14 cellular contexts compared by ENCODE assay signal in the genomic region with DNA sequence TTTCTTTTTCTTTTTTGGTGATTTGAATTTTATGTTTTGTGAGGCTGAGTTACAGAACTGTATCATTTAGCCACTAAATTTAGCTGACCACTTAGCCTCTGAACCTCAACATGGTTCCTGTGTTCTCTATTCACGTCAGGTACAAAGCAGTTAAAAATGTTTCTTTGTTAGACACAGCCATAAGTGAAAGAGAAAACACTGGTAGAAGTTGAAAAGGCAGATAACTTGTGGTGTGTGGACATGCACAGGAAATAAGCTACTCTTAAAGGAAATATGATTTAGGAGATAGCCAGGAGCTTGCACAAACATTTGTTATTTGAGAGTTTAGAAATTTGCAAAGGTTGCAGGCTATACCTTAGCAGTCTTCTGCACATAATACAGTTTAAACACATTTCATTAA.
A peak's percentile ranks its signal among the peaks of the same experiment; 100 is the strongest.
DNase-seq lines count a peak whose midpoint lies in the region; ATAC-seq, FAIRE-seq and TF ChIP-seq lines count a peak whose summit lies in the region.
"Had no signal": no experiment of that assay in that cellular context is flagged by ENCODE, and none has a peak within 500 bp of the region (broad histone marks: within the 10 kb centered on the region; RNA-seq: fewer than 3 reads in every experiment).

No MANE protein-coding gene starts in this region.

- no peak for TF ChIP-seq RAD21 in SK-N-SH (IDR thresholded peaks at IDR 0.05; ENCODE audit: low read length)

- DNase-seq in SK-N-SH (no peak), OCI-M1 (lab: John Stamatoyannopoulos, UW) (peak; percentile 34), endothelial cell of umbilical vein (ENCODE audit: low read depth, low spot score) (peak; percentile 29), NCI-H526 treated with DMSO at 0.1 percent for 48 hours (lab: John Stamatoyannopoulos, UW) (no peak), NCI-H1930 (lab: John Stamatoyannopoulos, UW) (no peak), cerebellar cortex (ENCODE audit: low spot score) (no peak)
- DNase-seq: activated effector memory CD4-positive, alpha-beta T cell treated with Interleukin-2 at 50 U/mL for 16 hours; NCI-H1092; NCI-H446; retina had no signal

- intact Hi-C loops in endothelial cell of umbilical vein (cut with micrococcal nuclease), result no loop called here

- H3K36me3 ChIP-seq in SK-N-SH (replicated peaks in 1 of 2; ENCODE audit: control insufficient read depth in 1 of 2, insufficient read depth in 2 of 2, low read length in 1 of 2) (no peaks in the 10 kb centered on the region), endothelial cell of umbilical vein (ENCODE audit: control insufficient read depth in 2 of 2, extremely low read depth in 1 of 2, insufficient read depth in 2 of 2, low read length in 2 of 2) (no peaks in the 10 kb centered on the region)

- H3K9me1 ChIP-seq in endothelial cell of umbilical vein (replicated peaks; ENCODE audit: control insufficient read depth, extremely low read depth, insufficient read depth, low read length), result no peaks in the 10 kb centered on the region

- no peak overlapping the region for H3K4me3 ChIP-seq in SK-N-SH (ENCODE audit: low read depth in 2 of 2, low read length in 1 of 2)
- no peak overlapping the region for H3K4me3 ChIP-seq in endothelial cell of umbilical vein (replicated peaks in 1 of 3; ENCODE audit: insufficient read depth in 1 of 3, low read depth in 1 of 3, low read length in 3 of 3)

- CTCF ChIA-PET in SK-N-SH (lab: Yijun Ruan, JAX) (interaction anchor here (0.7 kb wide), 2 partner anchors 9 to 37 kb away, joined by 3 read pairs; no protein-coding TSS in a partner anchor), endothelial cell of umbilical vein (lab: Charles Lee) (interaction anchor here (1.4 kb wide), 1 partner anchor 185 kb away, joined by 4 read pairs; no protein-coding TSS in a partner anchor)

- no peaks in the 10 kb centered on the region for H3K9me2 ChIP-seq in SK-N-SH

- no TSS peak for BruUV-seq in endothelial cell of umbilical vein (replicated peaks; lab: Mats Ljungman, UMichigan)

- TF ChIP-seq EP300 in SK-N-SH (IDR thresholded peaks at IDR 0.05; ENCODE audit: borderline replicate concordance in 1 of 2, low read depth in 1 of 2, low read length in 1 of 2), result no peak

- POLR2A ChIA-PET in SK-N-SH (lab: Yijun Ruan, JAX), result no interaction called here
- POLR2A ChIA-PET in endothelial cell of umbilical vein (lab: Charles Lee), result no interaction called here

- 65% methylated on average over 1 of the region's 1 CpG for WGBS in SK-N-SH (ENCODE audit: low lambda C conversion rate)

- no peak overlapping the region for H3K27ac ChIP-seq in SK-N-SH (ENCODE audit: low read depth in 2 of 2, low read length in 1 of 2)
- H3K27ac ChIP-seq in endothelial cell of umbilical vein (ENCODE audit: insufficient read depth, low read depth, low read length), result no peak overlapping the region
- H3K27ac ChIP-seq: 22Rv1 had no signal

- dilution Hi-C loops in endothelial cell of umbilical vein (cut with MboI; ENCODE audit: extremely low pct_ligation_motif_present, low sequenced_read_pairs), result no loop called here

- TF ChIP-seq CTCF in SK-N-SH (IDR thresholded peaks at IDR 0.05) (no peak), endothelial cell of umbilical vein (IDR thresholded peaks at IDR 0.05; ENCODE audit: extremely low read depth in 1 of 2, insufficient read depth in 1 of 2, low read depth in 1 of 2, low read length in 2 of 2) (no peak)

- no peaks in the 10 kb centered on the region for H3K4me1 ChIP-seq in SK-N-SH (ENCODE audit: control insufficient read depth in 1 of 2, insufficient read depth in 2 of 2, low read depth in 1 of 2, low read length in 1 of 2)
- no peaks in the 10 kb centered on the region for H3K4me1 ChIP-seq in endothelial cell of umbilical vein (ENCODE audit: control insufficient read depth, extremely low read depth, insufficient read depth, low read length)

- H2AFZ ChIP-seq in SK-N-SH (ENCODE audit: low read depth), result 0 out of 2 replicates have a peak overlapping the region, but pooled peaks have one; percentile 56
- H2AFZ ChIP-seq in endothelial cell of umbilical vein (ENCODE audit: low read depth, low read length), result no peak overlapping the region

- H3K9me3 ChIP-seq in SK-N-SH (no peaks in the 10 kb centered on the region), endothelial cell of umbilical vein (replicated peaks; ENCODE audit: control insufficient read depth, insufficient read depth, low read length) (no peaks in the 10 kb centered on the region)

- no peak for ATAC-seq in SK-N-SH treated with all-trans-retinoic acid at 6 μM for 48 hours
- peak; percentile 67 for ATAC-seq in GM21515 (IDR thresholded peaks at IDR 0.05; ENCODE audit: unreplicated experiment)

- no peaks in the 10 kb centered on the region for H3K79me2 ChIP-seq in SK-N-SH (ENCODE audit: insufficient read depth)
- H3K79me2 ChIP-seq in endothelial cell of umbilical vein (ENCODE audit: control insufficient read depth, insufficient read depth, low read length), result no peaks in the 10 kb centered on the region

- H3K9ac ChIP-seq in SK-N-SH (no peak overlapping the region), endothelial cell of umbilical vein (replicated peaks; ENCODE audit: extremely low read depth, insufficient read depth, low read length) (no peak overlapping the region)

- TF ChIP-seq POLR2A in endothelial cell of umbilical vein (IDR thresholded peaks at IDR 0.05; ENCODE audit: low read depth, low read length), result no peak

- H3F3A ChIP-seq in SK-N-SH (replicated peaks; ENCODE audit: insufficient read depth), result no peaks in the 10 kb centered on the region

- no peak for FAIRE-seq in endothelial cell of umbilical vein (lab: Jason Lieb, UNC)
- FAIRE-seq: keratinocyte had no signal

- no peaks in the 10 kb centered on the region for H3K27me3 ChIP-seq in SK-N-SH (ENCODE audit: insufficient read depth)
- no peaks in the 10 kb centered on the region for H3K27me3 ChIP-seq in endothelial cell of umbilical vein (ENCODE audit: control insufficient read depth in 2 of 2, insufficient read depth in 2 of 2, low read length in 2 of 2)

- H3K4me2 ChIP-seq in SK-N-SH (no peak overlapping the region), endothelial cell of umbilical vein (ENCODE audit: insufficient read depth, low read length) (no peak overlapping the region)

- H4K20me1 ChIP-seq in SK-N-SH (ENCODE audit: insufficient read depth) (no peaks in the 10 kb centered on the region), endothelial cell of umbilical vein (replicated peaks; ENCODE audit: control insufficient read depth, extremely low read depth, insufficient read depth, low read length) (no peaks in the 10 kb centered on the region)

TF ChIP-seq in SK-N-SH, 30 proteins besides CTCF, POLR2A, EP300 and RAD21 (continues in another document):
- TF ChIP-seq RFX5 (IDR thresholded peaks at IDR 0.05; ENCODE audit: low read length) (no peak), IRF3 (IDR thresholded peaks at IDR 0.05; ENCODE audit: low read depth, low read length) (no peak)

TF ChIP-seq in SK-N-SH treated with all-trans-retinoic acid at 6 μM for 48 hours, 23 proteins besides CTCF, POLR2A, EP300 and RAD21:
- TF ChIP-seq TOX (CRISPR knock-in tag; IDR thresholded peaks at IDR 0.05; ENCODE audit: borderline replicate concordance), result no peak
- TF ChIP-seq PATZ1 (CRISPR knock-in tag; IDR thresholded peaks at IDR 0.05; ENCODE audit: borderline replicate concordance), result no peak
- no peak for TF ChIP-seq BACH2 (CRISPR knock-in tag; IDR thresholded peaks at IDR 0.05; ENCODE audit: borderline replicate concordance)

TF ChIP-seq in endothelial cell of umbilical vein, 7 proteins besides CTCF, POLR2A, EP300 and RAD21:
- TF ChIP-seq GATA2 (IDR thresholded peaks at IDR 0.05; ENCODE audit: insufficient read depth, insufficient read length, low read depth, low read length), result no peak
- TF ChIP-seq POLR2AphosphoS5 (IDR thresholded peaks at IDR 0.05; ENCODE audit: insufficient read depth, low read depth, low read length), result no peak
- TF ChIP-seq FOS (IDR thresholded peaks at IDR 0.05; ENCODE audit: borderline replicate concordance, insufficient read depth, low read length), result no peak
- TF ChIP-seq, protein P1, sequence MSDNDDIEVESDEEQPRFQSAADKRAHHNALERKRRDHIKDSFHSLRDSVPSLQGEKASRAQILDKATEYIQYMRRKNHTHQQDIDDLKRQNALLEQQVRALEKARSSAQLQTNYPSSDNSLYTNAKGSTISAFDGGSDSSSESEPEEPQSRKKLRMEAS (IDR thresholded peaks at IDR 0.05; ENCODE audit: insufficient read depth, insufficient read length), result no peak
- TF ChIP-seq JUN (IDR thresholded peaks at IDR 0.05; ENCODE audit: borderline replicate concordance, insufficient read depth, insufficient read length, low read depth), result no peak
- no peak for TF ChIP-seq MYC (IDR thresholded peaks at IDR 0.05; ENCODE audit: low read depth, low read length)
- no peak for TF ChIP-seq EZH2 (IDR thresholded peaks at IDR 0.05; ENCODE audit: borderline replicate concordance, low read depth, low read length, severe bottlenecking)

Comparison
In these comparisons a context has a peak if more than half of its experiments do, and no peak if none do; other contexts are left out.
1. DNase-seq: peak in OCI-M1 (single experiment) and endothelial cell of umbilical vein (single experiment); none in SK-N-SH (single experiment), NCI-H526 treated with DMSO at 0.1 percent for 48 hours (single experiment), NCI-H1930 (0 of 2) and cerebellar cortex (single experiment).